32 cellular contexts compared by ENCODE assay signal in the genomic region with DNA sequence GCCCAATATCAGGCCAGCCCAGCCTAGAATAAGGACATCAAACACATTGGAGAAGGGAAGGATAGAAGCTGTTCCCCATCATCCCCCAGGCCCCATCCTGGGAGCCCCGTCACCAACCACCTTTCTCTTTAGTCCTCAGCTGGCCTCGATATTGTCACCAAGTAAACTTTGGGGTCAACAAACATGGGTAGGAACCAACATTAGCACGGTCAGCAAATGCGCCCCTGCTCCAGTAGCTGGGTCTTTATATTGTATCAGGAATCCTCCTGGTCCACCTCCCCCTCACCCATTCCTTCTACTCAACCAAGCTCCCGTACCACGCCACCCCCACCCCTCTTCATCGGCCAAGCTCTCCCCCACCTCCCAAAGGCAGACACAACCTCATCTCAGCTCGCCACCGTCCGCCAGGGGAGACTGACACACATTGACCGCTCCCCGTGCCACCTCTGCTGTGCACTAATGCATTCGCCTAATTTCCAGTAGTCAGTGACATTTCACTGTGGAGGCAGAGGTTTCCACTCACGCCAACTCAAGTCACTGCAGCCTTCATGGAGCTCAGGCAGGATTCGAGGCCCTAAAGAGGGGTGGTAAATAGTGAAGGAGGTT. TPM values are rescaled to one million over a fixed set of nuclear protein-coding genes. Genes with fewer than 3 reads are reported as not detected.
"Had no signal": no experiment of that assay in that cellular context is flagged by ENCODE, and none has a peak within 500 bp of the region (broad histone marks: within the 10 kb centered on the region; RNA-seq: fewer than 3 reads in every experiment).

No MANE protein-coding gene starts in this region.

- H3K4me3 ChIP-seq: adrenal gland, MG63, Peyer's patch had no signal

- H3K4me1 ChIP-seq: adrenal gland, Peyer's patch had no signal

- H3K4me1 Mint-ChIP-seq: activated CD4-positive, alpha-beta T cell treated with anti-CD3 and anti-CD28 coated beads, Interleukin-2, amount 10 ng/mL, durations not matched to agents 24 days and 14 days; activated T-helper 17 cell treated with anti-CD3 and anti-CD28 coated beads, Interleukin-2, amount 50 U/mL, for 72 hours; brain had no signal

- FAIRE-seq: bronchial epithelial cell, TTC549 had no signal

- H3K9me3 Mint-ChIP-seq: activated CD4-positive, alpha-beta T cell treated with anti-CD3 and anti-CD28 coated beads, Interleukin-2, amount 10 ng/mL, durations not matched to agents 24 days and 14 days; activated CD8-positive, alpha-beta T cell treated with anti-CD3 and anti-CD28 coated beads for 36 hours; activated naive CD4-positive, alpha-beta T cell treated with anti-CD3 and anti-CD28 coated beads, Interleukin-2, amount 50 U/mL, for 72 hours; activated T-cell treated with anti-CD3 and anti-CD28 coated beads, Interleukin-2, amount 50 U/mL, for 72 hours; activated T-helper 17 cell treated with anti-CD3 and anti-CD28 coated beads, Interleukin-2, amount 50 U/mL, for 72 hours; brain had no signal

- H3K27me3 Mint-ChIP-seq: brain had no signal

- ATAC-seq: activated CD8-positive, alpha-beta T cell treated with anti-CD3 and anti-CD28 coated beads for 36 hours; activated naive CD4-positive, alpha-beta T cell treated with anti-CD3 and anti-CD28 coated beads, Interleukin-2, amount 50 U/mL, for 72 hours; activated T-cell treated with anti-CD3 and anti-CD28 coated beads, Interleukin-2, amount 50 U/mL, for 72 hours; activated T-helper 17 cell treated with anti-CD3 and anti-CD28 coated beads, Interleukin-2, amount 50 U/mL, for 72 hours had no signal

- H3K27me3 ChIP-seq: Peyer's patch had no signal

- DNase-seq: activated CD4-positive, alpha-beta T cell treated with anti-CD3 and anti-CD28 coated beads, Interleukin-2, amount 10 ng/mL, durations not matched to agents 24 days and 14 days; activated CD4-positive, alpha-beta T cell treated with anti-CD3 and anti-CD28 coated beads, Interleukin-2, amount 50 U/mL, for 4 hours; activated CD8-positive, alpha-beta T cell treated with anti-CD3 and anti-CD28 coated beads for 36 hours; activated effector memory CD4-positive, alpha-beta T cell treated with anti-CD3 and anti-CD28 coated beads, Interleukin-2, amount 50 U/mL, for 16 hours; activated naive CD4-positive, alpha-beta T cell; activated T-cell treated with anti-CD3 and anti-CD28 coated beads, Interleukin-2, amount 50 U/mL, for 1 hour; activated T-cell treated with anti-CD3 and anti-CD28 coated beads, Interleukin-2, amount 50 U/mL, for 72 hours; adrenal gland; anterior cingulate cortex; caudate nucleus; cerebellar nuclear complex; Kasumi-1; KG1; MG63; NCI-H1048; NCI-H1105 treated with DMSO at 0.1 percent for 48 hours; NCI-H1436; NCI-H1694; NCI-H1930; NCI-H2081 treated with DMSO at 0.1 percent for 48 hours; NCI-H226; NCI-H446 treated with DMSO at 0.1 percent for 48 hours; NCI-H524; RPMI8226 had no signal

- H3K36me3 ChIP-seq: adrenal gland, MG63, Peyer's patch had no signal

- H3K4me3 Mint-ChIP-seq: activated CD4-positive, alpha-beta T cell treated with anti-CD3 and anti-CD28 coated beads, Interleukin-2, amount 10 ng/mL, durations not matched to agents 24 days and 14 days; activated CD8-positive, alpha-beta T cell treated with anti-CD3 and anti-CD28 coated beads for 36 hours; activated T-cell treated with anti-CD3 and anti-CD28 coated beads, Interleukin-2, amount 50 U/mL, for 72 hours; activated T-helper 17 cell treated with anti-CD3 and anti-CD28 coated beads, Interleukin-2, amount 50 U/mL, for 72 hours; brain had no signal

- H3K27ac Mint-ChIP-seq: activated CD4-positive, alpha-beta T cell treated with anti-CD3 and anti-CD28 coated beads, Interleukin-2, amount 10 ng/mL, durations not matched to agents 24 days and 14 days; activated CD8-positive, alpha-beta T cell treated with anti-CD3 and anti-CD28 coated beads for 36 hours; activated naive CD4-positive, alpha-beta T cell treated with anti-CD3 and anti-CD28 coated beads, Interleukin-2, amount 50 U/mL, for 72 hours; activated T-cell treated with anti-CD3 and anti-CD28 coated beads, Interleukin-2, amount 50 U/mL, for 72 hours; activated T-helper 17 cell treated with anti-CD3 and anti-CD28 coated beads, Interleukin-2, amount 50 U/mL, for 72 hours; brain had no signal

- H3K27ac ChIP-seq: adrenal gland, Peyer's patch had no signal

- H3K36me3 Mint-ChIP-seq: activated naive CD4-positive, alpha-beta T cell treated with anti-CD3 and anti-CD28 coated beads, Interleukin-2, amount 50 U/mL, for 72 hours; brain had no signal

- H3K9me3 ChIP-seq: adrenal gland, MG63, Peyer's patch had no signal

RNA-seq across cellular contexts. Expression of a gene that starts 26.5 kb away (rescaled TPM):
- total RNA-seq: activated CD4-positive, alpha-beta T cell treated with anti-CD3 and anti-CD28 coated beads, Interleukin-2, amount 10 ng/mL, durations not matched to agents 24 days and 14 days; activated T-cell treated with anti-CD3 and anti-CD28 coated beads, Interleukin-2, amount 50 U/mL, for 72 hours; adrenal gland; bronchial epithelial cell; T-helper 1 cell treated with Interleukin-12 subunit alpha and Interleukin-12 subunit beta and Interleukin-4 antibody, amounts not matched to agents 30 ng/mL and 1 ng/mL, for 36 hours; T-helper 2 cell treated with Interferon-gamma antibody and Interleukin-4, amounts not matched to agents 100 ng/mL and 5 ng/mL, for 36 hours had no signal
- polyA plus RNA-seq: adrenal gland had no signal
